Comparison of ENCODE assay signal across 19 cellular contexts in genomic region chr7:38034062-38034907, GRCh38.
DNase-seq lines count a peak whose midpoint lies in the region; ATAC-seq and TF ChIP-seq lines count a peak whose summit lies in the region.
"Had no signal": no experiment of that assay in that cellular context is flagged by ENCODE, and none has a peak within 500 bp of the region (broad histone marks: within the 10 kb centered on the region; RNA-seq: fewer than 3 reads in every experiment).

No MANE protein-coding gene starts in this region.

- H3K27ac ChIP-seq in SK-N-SH (ENCODE audit: low read depth in 2 of 2, low read length in 1 of 2), result no peak overlapping the region; a peak in 1 of 4 replicates

- 19% methylated on average over 5 of the region's 5 CpGs for WGBS in SK-N-SH (ENCODE audit: low lambda C conversion rate)

- intact Hi-C loops in Right ventricle myocardium superior (cut with DNase I), result no loop called here

- TF ChIP-seq RAD21 in SK-N-SH (IDR thresholded peaks at IDR 0.05; ENCODE audit: low read length), result no peak

- no peak overlapping the region for H3K4me3 ChIP-seq in SK-N-SH (ENCODE audit: low read depth in 2 of 2, low read length in 1 of 2)
- H3K4me3 ChIP-seq: GM23338 had no signal

- no peaks in the 10 kb centered on the region for H3K36me3 ChIP-seq in SK-N-SH (replicated peaks in 1 of 2; ENCODE audit: control insufficient read depth in 1 of 2, insufficient read depth in 2 of 2, low read length in 1 of 2)
- H3K36me3 ChIP-seq: BE2C had no signal

- H3K79me2 ChIP-seq in SK-N-SH (ENCODE audit: insufficient read depth), result no peaks in the 10 kb centered on the region

- no peaks in the 10 kb centered on the region for H3K27me3 ChIP-seq in SK-N-SH (ENCODE audit: insufficient read depth)
- H3K27me3 ChIP-seq: BE2C had no signal

- H2AFZ ChIP-seq in SK-N-SH (ENCODE audit: low read depth), result no peak overlapping the region
- H2AFZ ChIP-seq: GM23338 had no signal

- H3K4me2 ChIP-seq in SK-N-SH, result no peak overlapping the region
- H3K4me2 ChIP-seq: GM23338 had no signal

- no peaks in the 10 kb centered on the region for H4K20me1 ChIP-seq in SK-N-SH (ENCODE audit: insufficient read depth)

- H3K9ac ChIP-seq in SK-N-SH, result no peak overlapping the region

- H3K9me3 ChIP-seq in SK-N-SH, result no peaks in the 10 kb centered on the region
- H3K9me3 ChIP-seq: BE2C had no signal

- TF ChIP-seq CTCF in SK-N-SH (IDR thresholded peaks at IDR 0.05), result no peak

- POLR2A ChIA-PET in SK-N-SH (lab: Yijun Ruan, JAX), result interaction anchor here (1.1 kb wide), 1 partner anchor 113 kb away, joined by 3 read pairs; the partner anchor contains the start of gene EPDR1

- H3F3A ChIP-seq in SK-N-SH (replicated peaks; ENCODE audit: insufficient read depth), result no peaks in the 10 kb centered on the region

- ATAC-seq in GM21526 (IDR thresholded peaks at IDR 0.05; ENCODE audit: low FRiP score, unreplicated experiment) (no peak), Right ventricle myocardium superior (ENCODE audit: poor library complexity) (no peak)
- ATAC-seq: GM23338 had no signal

- CTCF ChIA-PET in SK-N-SH (lab: Yijun Ruan, JAX), result interaction anchor here (0.5 to 1.0 kb wide), 2 partner anchors 74 to 114 kb away, joined by 3 read pairs; partner anchors contain the start of gene EPDR1

- H3K4me1 ChIP-seq in SK-N-SH (ENCODE audit: control insufficient read depth in 1 of 2, insufficient read depth in 2 of 2, low read depth in 1 of 2, low read length in 1 of 2), result peaks cover 0 to 6% of the 10 kb centered on the region in 2 experiments; a peak in 2 of 4 replicates
- H3K4me1 ChIP-seq: BE2C had no signal

- DNase-seq in H4 (ENCODE audit: low spot score) (peak; percentile 97), LoVo (ENCODE audit: low spot score) (peak; percentile 55), SK-N-SH (peak; percentile 49), fibroblast of peridontal ligament (ENCODE audit: extremely low read depth) (peak; percentile 74), Right ventricle myocardium superior (no peak)
- DNase-seq in stimulated activated CD4-positive, alpha-beta T cell treated with anti-CD3 and anti-CD28 coated beads, Interleukin-2, amount 100 ng/mL, for 24 hours, result no peak
- DNase-seq: BE2C; CD4-positive, alpha-beta memory T cell; DMS79 treated with DMSO at 0.1 percent for 48 hours; Karpas-422; MV-4-11; NCI-H1436 treated with DMSO at 0.1 percent for 48 hours; NCI-H2081; NCI-H226; NCI-H69; SHP77 treated with DMSO at 0.1 percent for 48 hours; SW 1271 had no signal

- TF ChIP-seq EP300 in SK-N-SH (IDR thresholded peaks at IDR 0.05; ENCODE audit: borderline replicate concordance in 1 of 2, low read depth in 1 of 2, low read length in 1 of 2), result 0 out of 4 replicates have a peak, but pooled peaks of 1 of the 2 experiments have one; percentile 6

- H3K9me2 ChIP-seq in SK-N-SH, result no peaks in the 10 kb centered on the region

TF ChIP-seq in SK-N-SH, 30 proteins besides CTCF, POLR2A, EP300 and RAD21:
- TF ChIP-seq FOSL2 (IDR thresholded peaks at IDR 0.05; ENCODE audit: borderline replicate concordance, low read depth), result no peak
- no peak for TF ChIP-seq SIN3A (IDR thresholded peaks at IDR 0.05; ENCODE audit: borderline replicate concordance, low read depth, low read length)
- TF ChIP-seq, protein P1, sequence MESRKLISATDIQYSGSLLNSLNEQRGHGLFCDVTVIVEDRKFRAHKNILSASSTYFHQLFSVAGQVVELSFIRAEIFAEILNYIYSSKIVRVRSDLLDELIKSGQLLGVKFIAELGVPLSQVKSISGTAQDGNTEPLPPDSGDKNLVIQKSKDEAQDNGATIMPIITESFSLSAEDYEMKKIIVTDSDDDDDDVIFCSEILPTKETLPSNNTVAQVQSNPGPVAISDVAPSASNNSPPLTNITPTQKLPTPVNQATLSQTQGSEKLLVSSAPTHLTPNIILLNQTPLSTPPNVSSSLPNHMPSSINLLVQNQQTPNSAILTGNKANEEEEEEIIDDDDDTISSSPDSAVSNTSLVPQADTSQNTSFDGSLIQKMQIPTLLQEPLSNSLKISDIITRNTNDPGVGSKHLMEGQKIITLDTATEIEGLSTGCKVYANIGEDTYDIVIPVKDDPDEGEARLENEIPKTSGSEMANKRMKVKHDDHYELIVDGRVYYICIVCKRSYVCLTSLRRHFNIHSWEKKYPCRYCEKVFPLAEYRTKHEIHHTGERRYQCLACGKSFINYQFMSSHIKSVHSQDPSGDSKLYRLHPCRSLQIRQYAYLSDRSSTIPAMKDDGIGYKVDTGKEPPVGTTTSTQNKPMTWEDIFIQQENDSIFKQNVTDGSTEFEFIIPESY (IDR thresholded peaks at IDR 0.05; ENCODE audit: borderline replicate concordance, low read depth), result no peak
TF ChIP-seq in SK-N-SH: peak in this region for 0.

Comparison
In these comparisons a context has a peak if more than half of its experiments do, and no peak if none do; other contexts are left out.
1. DNase-seq: peak in H4 (single experiment), LoVo (single experiment), SK-N-SH (single experiment) and fibroblast of peridontal ligament (single experiment); none in stimulated activated CD4-positive, alpha-beta T cell treated with anti-CD3 and anti-CD28 coated beads, Interleukin-2, amount 100 ng/mL, for 24 hours (0 of 2) and Right ventricle myocardium superior (single experiment).